32 cellular contexts compared by ENCODE assay signal in genomic region chr10:120204877-120205276, GRCh38.
"Had no signal": no experiment of that assay in that cellular context is flagged by ENCODE, and none has a peak within 500 bp of the region (broad histone marks: within the 10 kb centered on the region; RNA-seq: fewer than 3 reads in every experiment).

No MANE protein-coding gene starts in this region.

- H3K27me3 Mint-ChIP-seq: dendritic cell treated with granulocyte-macrophage colony-stimulating factor and Interleukin-4, amounts not matched to agents 40 ng/mL and 50 ng/mL, for 4 days had no signal

- H3K36me3 Mint-ChIP-seq: activated naive CD8-positive, alpha-beta T cell; WTC11 had no signal

- H3K4me1 Mint-ChIP-seq: activated CD4-positive, alpha-beta memory T cell treated with anti-CD3 and anti-CD28 coated beads, Interleukin-2, amount 10 ng/mL, durations not matched to agents 7 days and 5 days; activated CD4-positive, alpha-beta T cell treated with anti-CD3 and anti-CD28 coated beads, Interleukin-2, amount 10 ng/mL, durations not matched to agents 7 days and 5 days; activated T-helper 17 cell treated with anti-CD3 and anti-CD28 coated beads, Interleukin-2, amount 50 U/mL, for 72 hours; central memory CD8-positive, alpha-beta T cell; T-helper 17 cell; WTC11 had no signal

- H3K27ac Mint-ChIP-seq: activated CD4-positive, alpha-beta memory T cell treated with anti-CD3 and anti-CD28 coated beads, Interleukin-2, amount 10 ng/mL, durations not matched to agents 7 days and 5 days; activated CD4-positive, alpha-beta T cell treated with anti-CD3 and anti-CD28 coated beads, Interleukin-2, amount 10 ng/mL, durations not matched to agents 7 days and 5 days; activated naive CD8-positive, alpha-beta T cell; activated T-cell treated with anti-CD3 and anti-CD28 coated beads, Interleukin-2, amount 50 U/mL, for 24 hours; activated T-helper 17 cell treated with anti-CD3 and anti-CD28 coated beads, Interleukin-2, amount 50 U/mL, for 72 hours; dendritic cell treated with granulocyte-macrophage colony-stimulating factor and Interleukin-4, amounts not matched to agents 40 ng/mL and 50 ng/mL, for 4 days; endodermal cell; T-helper 17 cell; T-helper 2 cell treated with Interferon-gamma antibody and Interleukin-4, amounts not matched to agents 5 μg/mL and 100 μg/mL, for 36 hours; WTC11 had no signal

- H3K9me3 Mint-ChIP-seq: activated CD4-positive, alpha-beta memory T cell treated with anti-CD3 and anti-CD28 coated beads, Interleukin-2, amount 10 ng/mL, durations not matched to agents 7 days and 5 days; activated CD4-positive, alpha-beta T cell treated with anti-CD3 and anti-CD28 coated beads, Interleukin-2, amount 10 ng/mL, durations not matched to agents 7 days and 5 days; activated T-cell treated with anti-CD3 and anti-CD28 coated beads, Interleukin-2, amount 50 U/mL, for 24 hours; activated T-helper 17 cell treated with anti-CD3 and anti-CD28 coated beads, Interleukin-2, amount 50 U/mL, for 72 hours; central memory CD8-positive, alpha-beta T cell; dendritic cell treated with granulocyte-macrophage colony-stimulating factor and Interleukin-4, amounts not matched to agents 40 ng/mL and 50 ng/mL, for 4 days; endodermal cell; T-helper 2 cell treated with Interferon-gamma antibody and Interleukin-4, amounts not matched to agents 5 μg/mL and 100 μg/mL, for 36 hours had no signal

- DNase-seq: activated CD4-positive, alpha-beta memory T cell treated with anti-CD3 and anti-CD28 coated beads, Interleukin-2, amount 10 ng/mL, durations not matched to agents 7 days and 5 days; activated CD4-positive, alpha-beta T cell treated with anti-CD3 and anti-CD28 coated beads for 1 hour; activated CD4-positive, alpha-beta T cell treated with anti-CD3 and anti-CD28 coated beads for 4 hours; activated CD4-positive, alpha-beta T cell treated with anti-CD3 and anti-CD28 coated beads, Interleukin-2, amount 10 ng/mL, durations not matched to agents 7 days and 5 days; activated CD4-positive, alpha-beta T cell treated with anti-CD3 and anti-CD28 coated beads, Interleukin-2, amount 50 U/mL, for 4 hours; activated CD8-positive, alpha-beta memory T cell treated with anti-CD3 and anti-CD28 coated beads, Interleukin-2, amount 50 U/mL, for 48 hours; activated effector memory CD4-positive, alpha-beta T cell treated with Interleukin-2 at 50 U/mL for 16 hours; activated gamma-delta T cell treated with Interleukin-2 at 50 U/mL for 16 hours; activated naive CD4-positive, alpha-beta T cell treated with anti-CD3 and anti-CD28 coated beads, Interleukin-2, amount 50 U/mL, for 16 hours; activated naive CD4-positive, alpha-beta T cell treated with Interleukin-2 at 50 U/mL for 16 hours; activated T-cell treated with anti-CD3 and anti-CD28 coated beads for 4 hours; activated T-cell treated with anti-CD3 and anti-CD28 coated beads, Interleukin-2, amount 50 U/mL, for 24 hours; amniotic stem cell; anterior cingulate cortex; brain microvascular endothelial cell; dorsolateral prefrontal cortex; effector memory CD4-positive, alpha-beta T cell; endodermal cell; foreskin melanocyte; heart right ventricle; T-helper 1 cell; T-helper 17 cell; T1000 had no signal

- H3K27ac ChIP-seq: brain microvascular endothelial cell, coronary artery, dorsolateral prefrontal cortex, gastroesophageal sphincter, heart right ventricle, hepatocyte had no signal

- H3K4me3 Mint-ChIP-seq: activated CD4-positive, alpha-beta memory T cell treated with anti-CD3 and anti-CD28 coated beads, Interleukin-2, amount 10 ng/mL, durations not matched to agents 7 days and 5 days; activated CD4-positive, alpha-beta T cell treated with anti-CD3 and anti-CD28 coated beads, Interleukin-2, amount 10 ng/mL, durations not matched to agents 7 days and 5 days; activated naive CD8-positive, alpha-beta T cell; activated T-cell treated with anti-CD3 and anti-CD28 coated beads, Interleukin-2, amount 50 U/mL, for 24 hours; activated T-helper 17 cell treated with anti-CD3 and anti-CD28 coated beads, Interleukin-2, amount 50 U/mL, for 72 hours; central memory CD8-positive, alpha-beta T cell; dendritic cell treated with granulocyte-macrophage colony-stimulating factor and Interleukin-4, amounts not matched to agents 40 ng/mL and 50 ng/mL, for 4 days; endodermal cell; T-helper 17 cell; T-helper 2 cell treated with Interferon-gamma antibody and Interleukin-4, amounts not matched to agents 5 μg/mL and 100 μg/mL, for 36 hours; WTC11 had no signal

- ATAC-seq: activated T-helper 17 cell treated with anti-CD3 and anti-CD28 coated beads, Interleukin-2, amount 50 U/mL, for 72 hours; gastroesophageal sphincter; heart right ventricle; T-helper 17 cell; WTC11 had no signal
